23 cellular contexts compared by ENCODE assay signal in the genomic region with DNA sequence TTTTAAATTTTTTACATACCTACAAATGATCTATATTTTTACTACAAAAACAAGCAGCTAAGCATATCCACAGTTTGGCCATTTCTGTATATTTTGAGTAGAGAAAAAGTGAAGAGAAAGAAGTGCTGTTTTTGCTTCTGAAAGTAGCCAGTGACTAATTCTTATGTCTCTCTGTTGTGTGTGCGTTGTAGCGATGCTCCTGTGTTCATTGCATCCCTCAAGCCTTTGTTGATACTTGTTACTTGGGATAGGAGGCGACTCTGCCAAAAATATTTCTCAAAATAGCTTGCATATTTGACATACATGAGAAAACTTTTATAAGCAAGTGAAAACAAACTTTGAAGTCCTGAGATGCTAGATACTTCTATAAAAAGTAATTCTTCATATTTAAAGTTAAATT.
"Had no signal": no experiment of that assay in that cellular context is flagged by ENCODE, and none has a peak within 500 bp of the region (broad histone marks: within the 10 kb centered on the region; RNA-seq: fewer than 3 reads in every experiment).

No MANE protein-coding gene starts in this region.

- H3K4me3 ChIP-seq: K562, MG63 had no signal

- H3K27me3 ChIP-seq: MG63 had no signal

- H3K27ac ChIP-seq: HL-60, KMS-11, RWPE1 had no signal

- H3K4me2 ChIP-seq: KMS-11 had no signal

- ATAC-seq: K562, Panc1, PC-3, SK-N-SH treated with all-trans-retinoic acid at 6 μM for 48 hours had no signal

- DNase-seq: MG63; NCI-H1105; NCI-H1417; NCI-H1436 treated with DMSO at 0.1 percent for 48 hours; NCI-H1694 treated with DMSO at 0.1 percent for 48 hours; NCI-H1930; NCI-H2081; NCI-H2171; NCI-H226; NCI-H446; NCI-H510A; NCI-H524 treated with DMSO at 0.1 percent for 48 hours; NCI-H69; NCI-H774; NK-92 treated with Interleukin-12 subunit alpha and Interleukin-12 subunit beta, amount 100 ng/mL, for 24 hours; PC-3; SHP77 had no signal

- H3K9me3 ChIP-seq: MG63 had no signal

- H3K36me3 ChIP-seq: MG63 had no signal

- H3K9ac ChIP-seq: KMS-11 had no signal
